ENCODE assay signal across 29 cellular contexts in the genomic region with DNA sequence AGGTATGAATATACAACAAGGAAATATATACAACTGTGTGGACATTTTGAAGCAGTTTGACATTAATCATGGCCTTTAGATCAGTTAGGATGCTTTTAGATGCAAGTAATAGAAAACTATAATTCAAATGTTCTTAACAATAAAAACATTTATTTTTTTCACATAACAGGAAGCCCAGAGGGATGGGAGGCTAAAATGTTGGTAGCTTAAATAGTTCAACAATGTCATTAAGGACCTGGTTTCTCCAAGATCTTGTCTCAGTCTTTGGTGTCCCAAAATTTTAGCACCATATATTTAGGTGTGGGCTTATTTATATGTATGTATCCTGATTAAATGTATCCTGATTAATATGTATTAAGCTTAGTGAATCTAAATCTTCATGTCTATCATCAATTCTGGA.
"Had no signal": no experiment of that assay in that cellular context is flagged by ENCODE, and none has a peak within 500 bp of the region (broad histone marks: within the 10 kb centered on the region; RNA-seq: fewer than 3 reads in every experiment).

No MANE protein-coding gene starts in this region.

- H3K4me3 Mint-ChIP-seq: stimulated activated effector memory CD8-positive, alpha-beta T cell treated with anti-CD3 and anti-CD28 coated beads, Interleukin-12 subunit alpha, Interleukin-12 subunit beta, amount 100 ng/mL, for 72 hours; stimulated activated memory B cell treated with anti-CD40 and anti-IgM and Interleukin-4, amounts not matched to agents 10 μg/mL and 1 μg/mL and 100 μg/mL, for 72 hours; stimulated activated naive B cell treated with anti-CD40 and anti-IgM and Interleukin-4, amounts not matched to agents 10 μg/mL and 1 μg/mL and 100 μg/mL, for 72 hours; stimulated activated naive CD8-positive, alpha-beta T cell treated with anti-CD3 and anti-CD28 coated beads, Interleukin-15, amount 100 ng/mL, for 72 hours; stimulated activated naive CD8-positive, alpha-beta T cell treated with anti-CD3 and anti-CD28 coated beads, Interleukin-15, Interleukin-2, amounts not matched to agents 100 ng/mL and 50 ng/mL, for 24 hours; type B pancreatic cell had no signal

- H3K9me3 Mint-ChIP-seq: stimulated activated effector memory CD8-positive, alpha-beta T cell treated with anti-CD3 and anti-CD28 coated beads, Interleukin-12 subunit alpha, Interleukin-12 subunit beta, amount 100 ng/mL, for 72 hours; stimulated activated memory B cell treated with anti-CD40 and anti-IgM and Interleukin-4, amounts not matched to agents 10 μg/mL and 1 μg/mL and 100 μg/mL, for 72 hours; stimulated activated naive B cell treated with anti-CD40 and anti-IgM and Interleukin-4, amounts not matched to agents 10 μg/mL and 1 μg/mL and 100 μg/mL, for 72 hours; stimulated activated naive CD8-positive, alpha-beta T cell treated with anti-CD3 and anti-CD28 coated beads, Interleukin-15, Interleukin-2, amounts not matched to agents 100 ng/mL and 50 ng/mL, for 24 hours; type B pancreatic cell had no signal

- H3K4me1 Mint-ChIP-seq: stimulated activated effector memory CD8-positive, alpha-beta T cell treated with anti-CD3 and anti-CD28 coated beads, Interleukin-12 subunit alpha, Interleukin-12 subunit beta, amount 100 ng/mL, for 72 hours; stimulated activated memory B cell treated with anti-CD40 and anti-IgM and Interleukin-4, amounts not matched to agents 10 μg/mL and 1 μg/mL and 100 μg/mL, for 72 hours; stimulated activated naive B cell treated with anti-CD40 and anti-IgM and Interleukin-4, amounts not matched to agents 10 μg/mL and 1 μg/mL and 100 μg/mL, for 72 hours; stimulated activated naive CD8-positive, alpha-beta T cell treated with anti-CD3 and anti-CD28 coated beads, Interleukin-15, amount 100 ng/mL, for 72 hours had no signal

- H3K27ac Mint-ChIP-seq: stimulated activated effector memory CD8-positive, alpha-beta T cell treated with anti-CD3 and anti-CD28 coated beads, Interleukin-12 subunit alpha, Interleukin-12 subunit beta, amount 100 ng/mL, for 72 hours; stimulated activated memory B cell treated with anti-CD40 and anti-IgM and Interleukin-4, amounts not matched to agents 10 μg/mL and 1 μg/mL and 100 μg/mL, for 72 hours; stimulated activated naive B cell treated with anti-CD40 and anti-IgM and Interleukin-4, amounts not matched to agents 10 μg/mL and 1 μg/mL and 100 μg/mL, for 72 hours; stimulated activated naive CD8-positive, alpha-beta T cell treated with anti-CD3 and anti-CD28 coated beads, Interleukin-15, amount 100 ng/mL, for 72 hours; stimulated activated naive CD8-positive, alpha-beta T cell treated with anti-CD3 and anti-CD28 coated beads, Interleukin-15, Interleukin-2, amounts not matched to agents 100 ng/mL and 50 ng/mL, for 24 hours; type B pancreatic cell had no signal

- H3K4me3 ChIP-seq: stomach, suprapubic skin, testis, thoracic aorta, thyroid gland, tibial artery, tibial nerve, transverse colon, upper lobe of left lung, upper lobe of right lung, uterus, vagina had no signal

- H3K9me3 ChIP-seq: stomach, suprapubic skin, testis, thoracic aorta, thyroid gland, tibial artery, tibial nerve, transverse colon, upper lobe of left lung, upper lobe of right lung, uterus, vagina had no signal

- H3K36me3 Mint-ChIP-seq: stimulated activated effector memory CD8-positive, alpha-beta T cell treated with anti-CD3 and anti-CD28 coated beads, Interleukin-12 subunit alpha, Interleukin-12 subunit beta, amount 100 ng/mL, for 72 hours; stimulated activated memory B cell treated with anti-CD40 and anti-IgM and Interleukin-4, amounts not matched to agents 10 μg/mL and 1 μg/mL and 100 μg/mL, for 72 hours; stimulated activated naive B cell treated with anti-CD40 and anti-IgM and Interleukin-4, amounts not matched to agents 10 μg/mL and 1 μg/mL and 100 μg/mL, for 72 hours; type B pancreatic cell had no signal

- ATAC-seq: stimulated activated effector memory CD8-positive, alpha-beta T cell treated with anti-CD3 and anti-CD28 coated beads, Interleukin-12 subunit alpha, Interleukin-12 subunit beta, amount 100 ng/mL, for 72 hours; stimulated activated memory B cell treated with anti-CD40 and anti-IgM and Interleukin-4, amounts not matched to agents 10 μg/mL and 1 μg/mL and 100 μg/mL, for 72 hours; stimulated activated naive B cell treated with anti-CD40 and anti-IgM and Interleukin-4, amounts not matched to agents 10 μg/mL and 1 μg/mL and 100 μg/mL, for 72 hours; stimulated activated naive CD8-positive, alpha-beta T cell treated with anti-CD3 and anti-CD28 coated beads, Interleukin-15, amount 100 ng/mL, for 72 hours; stimulated activated naive CD8-positive, alpha-beta T cell treated with anti-CD3 and anti-CD28 coated beads, Interleukin-15, Interleukin-2, amounts not matched to agents 100 U/mL and 50 U/mL, for 24 hours; upper lobe of right lung had no signal

- H3K27ac ChIP-seq: stomach, suprapubic skin, testis, thoracic aorta, thyroid gland, tibial artery, tibial nerve, transverse colon, upper lobe of left lung, upper lobe of right lung, uterus, vagina had no signal

- DNase-seq: stimulated activated CD4-positive, alpha-beta T cell treated with anti-CD3 and anti-CD28 coated beads, Interleukin-2, amount 100 ng/mL, for 48 hours; stimulated activated CD4-positive, alpha-beta T cell treated with anti-CD3 and anti-CD28 coated beads, Interleukin-4, amount 100 ng/mL, for 1 hour; stimulated activated CD4-positive, alpha-beta T cell treated with anti-CD3 and anti-CD28 coated beads, Interleukin-4, amount 100 ng/mL, for 24 hours; stimulated activated CD4-positive, alpha-beta T cell treated with anti-CD3 and anti-CD28 coated beads, Interleukin-4, amount 100 ng/mL, for 4 hours; stimulated activated CD8-positive, alpha-beta memory T cell treated with anti-CD3 and anti-CD28 coated beads, Interleukin-4, amount 100 ng/mL, for 48 hours; stimulated activated naive B cell treated with anti-CD40 and anti-IgM and Interleukin-4, amounts not matched to agents 10 μg/mL and 1 μg/mL and 100 μg/mL, for 72 hours; stimulated activated naive CD4-positive, alpha-beta T cell; stimulated activated naive CD4-positive, alpha-beta T cell treated with Interleukin-2 at 50 U/mL for 16 hours; stimulated activated naive CD8-positive, alpha-beta T cell treated with anti-CD3 and anti-CD28 coated beads, Interleukin-15, amount 100 ng/mL, for 72 hours; stimulated activated naive CD8-positive, alpha-beta T cell treated with anti-CD3 and anti-CD28 coated beads, Interleukin-15, Interleukin-2, amounts not matched to agents 100 U/mL and 50 U/mL, for 24 hours; stomach; substantia nigra; testis; thyroid gland; tibial artery; transverse colon; trophoblast cell; upper lobe of left lung; upper lobe of right lung; uterus had no signal

- FAIRE-seq: urothelium cell line had no signal

- H3K4me1 ChIP-seq: suprapubic skin, thyroid gland, transverse colon, upper lobe of left lung, upper lobe of right lung, uterus had no signal

- H3K36me3 ChIP-seq: stomach, suprapubic skin, thoracic aorta, thyroid gland, tibial artery, tibial nerve, transverse colon, upper lobe of left lung, upper lobe of right lung, uterus, vagina had no signal

- H3K27me3 ChIP-seq: stomach, suprapubic skin, testis, thyroid gland, tibial artery, tibial nerve, transverse colon, upper lobe of left lung, upper lobe of right lung, uterus, vagina had no signal
